In genomic region chr12:108210001-108210400, GRCh38 we compare ENCODE assay signal across 24 cellular contexts.
"Had no signal": no experiment of that assay in that cellular context is flagged by ENCODE, and none has a peak within 500 bp of the region (broad histone marks: within the 10 kb centered on the region; RNA-seq: fewer than 3 reads in every experiment).

No MANE protein-coding gene starts in this region.

- H3K4me3 Mint-ChIP-seq: immature natural killer cell; naive thymus-derived CD8-positive, alpha-beta T cell; nephron; neural progenitor cell; stimulated activated naive CD8-positive, alpha-beta T cell treated with anti-CD3 and anti-CD28 coated beads, Interleukin-15, Interleukin-2, amounts not matched to agents 100 ng/mL and 50 ng/mL, for 24 hours; type B pancreatic cell had no signal

- H3K27ac ChIP-seq: left ventricle myocardium inferior, neural progenitor cell, ovary, right atrium auricular region, skin epidermis, suprapubic skin, thoracic aorta, tibial artery, uterus had no signal

- H3K36me3 Mint-ChIP-seq: immature natural killer cell; naive thymus-derived CD8-positive, alpha-beta T cell; neural progenitor cell; type B pancreatic cell had no signal

- H3K4me2 ChIP-seq: neural progenitor cell had no signal

- H3K4me1 ChIP-seq: left ventricle myocardium inferior, neural progenitor cell, right atrium auricular region, suprapubic skin, uterus had no signal

- H3K27ac Mint-ChIP-seq: immature natural killer cell; naive thymus-derived CD8-positive, alpha-beta T cell; nephron; progenitor cell of endocrine pancreas; stimulated activated naive CD8-positive, alpha-beta T cell treated with anti-CD3 and anti-CD28 coated beads, Interleukin-15, Interleukin-2, amounts not matched to agents 100 ng/mL and 50 ng/mL, for 24 hours; type B pancreatic cell had no signal

- ATAC-seq: naive thymus-derived CD8-positive, alpha-beta T cell; sciatic nerve had no signal

- H3K36me3 ChIP-seq: left ventricle myocardium inferior, neural progenitor cell, ovary, right atrium auricular region, suprapubic skin, thoracic aorta, tibial artery, uterus had no signal

- H3K9me3 Mint-ChIP-seq: immature natural killer cell; nephron; neural progenitor cell; stimulated activated naive CD8-positive, alpha-beta T cell treated with anti-CD3 and anti-CD28 coated beads, Interleukin-15, Interleukin-2, amounts not matched to agents 100 ng/mL and 50 ng/mL, for 24 hours; type B pancreatic cell had no signal

- DNase-seq: hypothalamus; immature natural killer cell; islet precursor cell; left ventricle myocardium inferior; naive thymus-derived CD8-positive, alpha-beta T cell; ovary; stimulated activated CD4-positive, alpha-beta T cell treated with anti-CD3 and anti-CD28 coated beads, Interleukin-12 subunit alpha, Interleukin-12 subunit beta, amount 100 ng/mL, for 4 hours; stimulated activated CD4-positive, alpha-beta T cell treated with anti-CD3 and anti-CD28 coated beads, Interleukin-15, amount 100 ng/mL, for 24 hours; stimulated activated CD4-positive, alpha-beta T cell treated with anti-CD3 and anti-CD28 coated beads, Interleukin-2, amount 100 ng/mL, for 24 hours; stimulated activated CD4-positive, alpha-beta T cell treated with anti-CD3 and anti-CD28 coated beads, Interleukin-4, amount 100 ng/mL, for 1 hour; stimulated activated naive CD4-positive, alpha-beta T cell; tibial artery; uterus had no signal

- H3K4me1 Mint-ChIP-seq: immature natural killer cell; naive thymus-derived CD8-positive, alpha-beta T cell; nephron had no signal

- H3K27me3 ChIP-seq: neural progenitor cell, ovary, right atrium auricular region, tibial artery, uterus had no signal

- H3K4me3 ChIP-seq: left ventricle myocardium inferior, lung, neural progenitor cell, ovary, right atrium auricular region, skin epidermis, suprapubic skin, thoracic aorta, tibial artery, uterus had no signal

- H3K9me3 ChIP-seq: left ventricle myocardium inferior, ovary, right atrium auricular region, suprapubic skin, thoracic aorta, tibial artery, uterus had no signal

- H3K9ac ChIP-seq: neural progenitor cell had no signal

- H2AFZ ChIP-seq: neural progenitor cell had no signal
